Comparison of ENCODE assay signal across 8 cellular contexts in genomic region chr1:176691251-176692228, GRCh38.
DNase-seq lines count a peak whose midpoint lies in the region; ATAC-seq, FAIRE-seq and TF ChIP-seq lines count a peak whose summit lies in the region.

No MANE protein-coding gene starts in this region.

- H4K5ac ChIP-seq in IMR-90 (ENCODE audit: low read depth, low read length) = no peak overlapping the region

- no peak overlapping the region for H2AK5ac ChIP-seq in IMR-90 (ENCODE audit: low read depth, low read length)

- H3K36me3 ChIP-seq in IMR-90 (ENCODE audit: control insufficient read depth, insufficient read depth, low read length) = no peaks in the 10 kb centered on the region
- H3K36me3 ChIP-seq in bronchial epithelial cell (ENCODE audit: control insufficient read depth, insufficient read depth, low read length) = no peaks in the 10 kb centered on the region
- H3K36me3 ChIP-seq in left lung = no peaks in the 10 kb centered on the region

- no peak overlapping the region for H3K9ac ChIP-seq in IMR-90 (ENCODE audit: low read depth, low read length)

- no peak for DNase-seq in activated CD8-positive, alpha-beta memory T cell treated with anti-CD3 and anti-CD28 coated beads, Interleukin-2, amount 10 ng/mL, durations not matched to agents 7 days and 5 days
- DNase-seq in activated CD8-positive, alpha-beta memory T cell treated with anti-CD3 and anti-CD28 coated beads, Interleukin-2, amount 50 U/mL, for 48 hours = no peak
- DNase-seq in IMR-90 (peak; percentile 43), NCI-H82 (lab: John Stamatoyannopoulos, UW) (peak; percentile 94), bronchial epithelial cell (ENCODE audit: low read depth) (peak; percentile 54), left lung (no peak), posterior vena cava (ENCODE audit: low spot score) (no peak)

- no peak overlapping the region for H2BK120ac ChIP-seq in IMR-90 (ENCODE audit: low read depth, low read length)

- H3K9me3 ChIP-seq in IMR-90 (ENCODE audit: control insufficient read depth, insufficient read depth, low read length) = no peaks in the 10 kb centered on the region
- no peaks in the 10 kb centered on the region for H3K9me3 ChIP-seq in left lung

- no peak overlapping the region for H2BK15ac ChIP-seq in IMR-90 (ENCODE audit: low read depth, low read length)

- no peak overlapping the region for H2AK9ac ChIP-seq in IMR-90 (replicated peaks; ENCODE audit: low read depth, low read length, poor library complexity)

- no peak overlapping the region for H2AFZ ChIP-seq in IMR-90 (replicated peaks; ENCODE audit: low read length, poor library complexity)

- CTCF ChIA-PET in activated CD8-positive, alpha-beta memory T cell treated with anti-CD3 and anti-CD28 coated beads, Interleukin-2, amount 10 ng/mL, durations not matched to agents 7 days and 5 days (lab: Charles Lee) = interaction anchor here (0.7 to 1.1 kb wide), 6 partner anchors 10 to 319 kb away, joined by 3 to 8 read pairs (median 3); no protein-coding TSS in a partner anchor
- CTCF ChIA-PET in IMR-90 (lab: Yijun Ruan, JAX) = interaction anchor here (0.6 to 0.8 kb wide), 4 partner anchors 9 to 295 kb away, joined by 3 to 4 read pairs (median 3); no protein-coding TSS in a partner anchor

- in situ Hi-C loops in IMR-90 (cut with MboI; ENCODE audit: low sequenced_read_pairs) = no loop called here

- no peaks in the 10 kb centered on the region for H3K9me1 ChIP-seq in IMR-90 (ENCODE audit: insufficient read depth, low read length)

- H2BK5ac ChIP-seq in IMR-90 (ENCODE audit: low read depth, low read length, poor library complexity, severe bottlenecking) = no peak overlapping the region

- H2BK20ac ChIP-seq in IMR-90 (ENCODE audit: low read depth, low read length) = no peak overlapping the region

- no peak overlapping the region for H3K27ac Mint-ChIP-seq in activated CD8-positive, alpha-beta memory T cell treated with anti-CD3 and anti-CD28 coated beads, Interleukin-2, amount 10 ng/mL, durations not matched to agents 7 days and 5 days

- no peak overlapping the region for H3K27ac ChIP-seq in IMR-90 (ENCODE audit: insufficient read depth, low read length)
- no peak overlapping the region for H3K27ac ChIP-seq in left lung

- H3K4me1 ChIP-seq in IMR-90 (ENCODE audit: control insufficient read depth, insufficient read depth, low read length) (no peaks in the 10 kb centered on the region), left lung (no peaks in the 10 kb centered on the region)

- no peak overlapping the region for H4K91ac ChIP-seq in IMR-90 (ENCODE audit: insufficient read depth, low read depth, low read length)

- BruUV-seq in IMR-90 (replicated peaks; lab: Mats Ljungman, UMichigan) = no TSS peak

- no peak for TF ChIP-seq POLR2A in IMR-90 (IDR thresholded peaks at IDR 0.05; ENCODE audit: low read depth, low read length)

- H3K4me3 ChIP-seq in IMR-90 (ENCODE audit: insufficient read depth, low read depth, low read length) (no peak overlapping the region), bronchial epithelial cell (ENCODE audit: low read depth, low read length) (no peak overlapping the region), left lung (no peak overlapping the region)

- 0% methylated on average over 1 of the region's 8 CpGs; no CpG with 5 or more reads in 1 of the 2 experiments for WGBS in IMR-90 (ENCODE audit: extremely low coverage in 2 of 2, insufficient read length in 1 of 2), 2 experiments

- H3K27me3 ChIP-seq in IMR-90 (ENCODE audit: control insufficient read depth, insufficient read depth, low read length) = no peaks in the 10 kb centered on the region
- no peaks in the 10 kb centered on the region for H3K27me3 ChIP-seq in bronchial epithelial cell (ENCODE audit: control insufficient read depth, insufficient read depth, low read length)
- no peaks in the 10 kb centered on the region for H3K27me3 ChIP-seq in left lung

- H3K9me3 Mint-ChIP-seq in activated CD8-positive, alpha-beta memory T cell treated with anti-CD3 and anti-CD28 coated beads, Interleukin-2, amount 10 ng/mL, durations not matched to agents 7 days and 5 days (ENCODE audit: low read depth) = no peaks in the 10 kb centered on the region

- no peak overlapping the region for H3K4me3 Mint-ChIP-seq in activated CD8-positive, alpha-beta memory T cell treated with anti-CD3 and anti-CD28 coated beads, Interleukin-2, amount 10 ng/mL, durations not matched to agents 7 days and 5 days

- H3K4ac ChIP-seq in IMR-90 (ENCODE audit: low read depth, low read length) = no peak overlapping the region

- H3K23ac ChIP-seq in IMR-90 (ENCODE audit: low read depth, low read length) = no peak overlapping the region

- H3K27me3 Mint-ChIP-seq in activated CD8-positive, alpha-beta memory T cell treated with anti-CD3 and anti-CD28 coated beads, Interleukin-2, amount 10 ng/mL, durations not matched to agents 7 days and 5 days = no peaks in the 10 kb centered on the region

- POLR2A ChIA-PET in IMR-90 (lab: Charles Lee; ENCODE audit: unreplicated experiment) = no interaction called here

- dilution Hi-C loops in IMR-90 (cut with HindIII; ENCODE audit: low sequenced_read_pairs, unreplicated experiment) = no loop called here

- TF ChIP-seq CTCF in IMR-90 (conservative IDR thresholded peaks at IDR 0.05; ENCODE audit: low read depth, low read length) (peak; percentile 58), bronchial epithelial cell (IDR thresholded peaks at IDR 0.05; ENCODE audit: insufficient read depth, low read length, severe bottlenecking) (peak; percentile 81), left lung (IDR thresholded peaks at IDR 0.05) (peak; percentile 43 to 54)

- TF ChIP-seq RAD21 in IMR-90 (IDR thresholded peaks at IDR 0.05; ENCODE audit: low read length) = peak; percentile 50

- H4K8ac ChIP-seq in IMR-90 (ENCODE audit: low read depth in 2 of 2, low read length in 2 of 2) = no peak overlapping the region

- peak; percentile 23 for ATAC-seq in activated CD8-positive, alpha-beta memory T cell treated with anti-CD3 and anti-CD28 coated beads, Interleukin-2, amount 10 ng/mL, durations not matched to agents 7 days and 5 days
- ATAC-seq in GM21737 (IDR thresholded peaks at IDR 0.05; ENCODE audit: unreplicated experiment) = peak; percentile 78
- ATAC-seq in IMR-90 (ENCODE audit: low read depth) = peak; percentile 56
- peak; percentile 63 for ATAC-seq in left lung

- no peak overlapping the region for H3K56ac ChIP-seq in IMR-90 (ENCODE audit: extremely low read depth, insufficient read depth, low read length)

- no peaks in the 10 kb centered on the region for H4K20me1 ChIP-seq in IMR-90 (ENCODE audit: insufficient read depth, low read length)

- no peaks in the 10 kb centered on the region for H3K4me1 Mint-ChIP-seq in activated CD8-positive, alpha-beta memory T cell treated with anti-CD3 and anti-CD28 coated beads, Interleukin-2, amount 10 ng/mL, durations not matched to agents 7 days and 5 days

- no peak overlapping the region for H3K4me2 ChIP-seq in IMR-90 (ENCODE audit: low read depth, low read length)

- intact Hi-C loops in IMR-90 (cut with micrococcal nuclease) (loop anchor here (1.0 to 5.0 kb wide), 4 partner anchors 131 to 1539 kb away; no protein-coding TSS in a partner anchor), left lung (cut with DNase I) (loop anchor here in 1 of 2 donors (10.0 kb wide), 1 partner anchor 127 kb away; no protein-coding TSS in a partner anchor), posterior vena cava (cut with DNase I) (loop anchor here in 1 of 2 donors (5.0 kb wide), 1 partner anchor 134 kb away; no protein-coding TSS in a partner anchor)

- H3K36me3 Mint-ChIP-seq in activated CD8-positive, alpha-beta memory T cell treated with anti-CD3 and anti-CD28 coated beads, Interleukin-2, amount 10 ng/mL, durations not matched to agents 7 days and 5 days = no peaks in the 10 kb centered on the region

- H3K18ac ChIP-seq in IMR-90 (ENCODE audit: low read depth, low read length) = no peak overlapping the region

- peak; percentile 72 for FAIRE-seq in bronchial epithelial cell (lab: Jason Lieb, UNC)

- no peaks in the 10 kb centered on the region for H3K79me1 ChIP-seq in IMR-90 (ENCODE audit: low read depth in 1 of 2, low read length in 2 of 2)

- no peak overlapping the region for H3K14ac ChIP-seq in IMR-90 (replicated peaks; ENCODE audit: low read depth, low read length)

TF ChIP-seq in IMR-90, 13 proteins besides CTCF, POLR2A, EP300 and RAD21:
- TF ChIP-seq SMC3 (IDR thresholded peaks at IDR 0.05; ENCODE audit: low read depth, low read length) (peak; percentile 49), MAFK (IDR thresholded peaks at IDR 0.05; ENCODE audit: low read depth, low read length) (no peak)
TF ChIP-seq in IMR-90: peak in this region for 1.

Comparison
In these comparisons a context has a peak if more than half of its experiments do, and no peak if none do; other contexts are left out.
1. ATAC-seq: peak in every context shown above with its lines; median percentile 78 in GM21737; 63 in left lung; 56 in IMR-90; 23 in activated CD8-positive, alpha-beta memory T cell treated with anti-CD3 and anti-CD28 coated beads, Interleukin-2, amount 10 ng/mL, durations not matched to agents 7 days and 5 days.
2. DNase-seq: peak in IMR-90 (single experiment), NCI-H82 (single experiment) and bronchial epithelial cell (single experiment); none in activated CD8-positive, alpha-beta memory T cell treated with anti-CD3 and anti-CD28 coated beads, Interleukin-2, amount 10 ng/mL, durations not matched to agents 7 days and 5 days (single experiment), activated CD8-positive, alpha-beta memory T cell treated with anti-CD3 and anti-CD28 coated beads, Interleukin-2, amount 50 U/mL, for 48 hours (single experiment), left lung (0 of 2) and posterior vena cava (single experiment).
3. Peak in every context shown above with its lines, with median percentiles within 50 percentile points of each other: CTCF ChIP-seq.